Comparison of ENCODE assay signal across 8 cellular contexts in genomic region chr3:128095222-128095703, GRCh38. TPM values are rescaled to one million over a fixed set of nuclear protein-coding genes. Genes with fewer than 3 reads are reported as not detected.
DNase-seq lines count a peak whose midpoint lies in the region; ATAC-seq and TF ChIP-seq lines count a peak whose summit lies in the region.

No MANE protein-coding gene starts in this region.

- no peak overlapping the region for H3K9ac ChIP-seq in endodermal cell (ENCODE audit: extremely low read depth, low read length, poor library complexity, severe bottlenecking)

- H3K9me3 ChIP-seq in AG04450 (ENCODE audit: control insufficient read depth, insufficient read depth, low read length), result no peaks in the 10 kb centered on the region
- H3K9me3 ChIP-seq in endodermal cell (ENCODE audit: control insufficient read depth, low read length), result no peaks in the 10 kb centered on the region

- ATAC-seq in GM18519 (IDR thresholded peaks at IDR 0.05; ENCODE audit: low FRiP score, unreplicated experiment) (peak; percentile 68), HG03342 (IDR thresholded peaks at IDR 0.05; ENCODE audit: unreplicated experiment) (peak; percentile 84)

- no peaks in the 10 kb centered on the region for H3K27me3 ChIP-seq in AG04450 (ENCODE audit: control insufficient read depth, insufficient read depth, low read length)
- no peaks in the 10 kb centered on the region for H3K27me3 ChIP-seq in endodermal cell (ENCODE audit: control insufficient read depth, insufficient read depth, low read length, poor library complexity, severe bottlenecking)

- peak; percentile 65 for DNase-seq in AG04450 (ENCODE audit: low read depth, low spot score)
- peak; percentile 53 for DNase-seq in NCI-H748 (lab: John Stamatoyannopoulos, UW; ENCODE audit: unreplicated experiment)
- peak; percentile 56 to 75 for DNase-seq in activated CD8-positive, alpha-beta memory T cell treated with anti-CD3 and anti-CD28 coated beads for 1 hour (ENCODE audit: extremely low read depth in 1 of 2, low read depth in 1 of 2)
- peak; percentile 93 for DNase-seq in endodermal cell
- DNase-seq in midbrain (lab: John Stamatoyannopoulos, UW), result peak; percentile 81
- peak; percentile 41 to 58 for DNase-seq in stimulated activated CD8-positive, alpha-beta memory T cell treated with anti-CD3 and anti-CD28 coated beads, Interleukin-4, amount 100 ng/mL, for 4 hours (ENCODE audit: low read depth in 2 of 2, low spot score in 1 of 2)

- no peak overlapping the region for H3K27ac Mint-ChIP-seq in endodermal cell

- H3K4me1 Mint-ChIP-seq in endodermal cell, result peaks cover 12% of the 10 kb centered on the region

- H3K4me3 ChIP-seq in AG04450 (ENCODE audit: low read depth, low read length) (no peak overlapping the region), endodermal cell (ENCODE audit: low read length) (no peak overlapping the region)

- CTCF ChIA-PET in AG04450 (lab: Charles Lee), result interaction anchor here (0.6 to 4.1 kb wide), 29 partner anchors 8 to 513 kb away, joined by 3 to 81 read pairs (median 5); partner anchors contain the start of gene RUVBL1

- peaks cover 19% of the 10 kb centered on the region for H3K4me1 ChIP-seq in endodermal cell (ENCODE audit: control insufficient read depth, insufficient read depth, low read length)

- peaks cover 69% of the 10 kb centered on the region for H3K36me3 Mint-ChIP-seq in endodermal cell (ENCODE audit: low read depth)

- peaks cover 77% of the 10 kb centered on the region for H3K36me3 ChIP-seq in endodermal cell (ENCODE audit: control insufficient read depth, insufficient read depth, low read length)

- H3K27me3 Mint-ChIP-seq in endodermal cell (ENCODE audit: insufficient read depth), result no peaks in the 10 kb centered on the region

- H3K9me3 Mint-ChIP-seq in endodermal cell, result no peaks in the 10 kb centered on the region

- H3K4me3 Mint-ChIP-seq in endodermal cell, result no peak overlapping the region

- POLR2A ChIA-PET in AG04450 (lab: Yijun Ruan, JAX), result interaction anchor here (1.1 to 1.5 kb wide), 3 partner anchors 15 to 39 kb away, joined by 3 to 5 read pairs (median 4); partner anchors contain the start of gene RUVBL1

- TF ChIP-seq CTCF in AG04450 (IDR thresholded peaks at IDR 0.05; ENCODE audit: low read depth, low read length) (peak; percentile 89), endodermal cell (conservative IDR thresholded peaks at IDR 0.05) (peak; percentile 85)

- WGBS in endodermal cell (ENCODE audit: insufficient coverage in 1 of 2, insufficient read length in 1 of 2), 2 experiments, result 87 to 91% methylated on average over 5 to 6 of the region's 6 CpGs

- H3K27ac ChIP-seq in AG04450 (ENCODE audit: low read depth, low read length) (peak overlapping the region; percentile 57), endodermal cell (ENCODE audit: low read depth, low read length) (no peak overlapping the region)

RNA-seq across cellular contexts. Expression of gene RUVBL1, which starts 28.3 kb away (rescaled TPM):
- polyA plus RNA-seq in AG04450 (2011; rRNA removed), result 79.5 and 83.3 TPM in 2 replicates
- 47.7 and 51.7 TPM in 2 replicates for polyA minus RNA-seq in AG04450 (2011; rRNA and poly(A)+ RNA removed)
- 10 to 100 TPM; 81.2 to 91.1 TPM for total RNA-seq in endodermal cell
- 95.6 TPM for polyA plus RNA-seq in endodermal cell (2013, experiment 1 of 2)
- polyA plus RNA-seq in endodermal cell (2013, experiment 2 of 2), result 92.5 TPM

RNA-seq across cellular contexts. Expression of gene SEC61A1, which starts 43.0 kb away (rescaled TPM):
- polyA plus RNA-seq in AG04450 (2011; rRNA removed), result 543 and 639 TPM in 2 replicates
- polyA minus RNA-seq in AG04450 (2011; rRNA and poly(A)+ RNA removed), result 729 and 763 TPM in 2 replicates
- 100 to 1,000 TPM; 152 to 174 TPM for total RNA-seq in endodermal cell
- polyA plus RNA-seq in endodermal cell (2013, experiment 1 of 2), result 127 TPM
- polyA plus RNA-seq in endodermal cell (2013, experiment 2 of 2), result 122 TPM

RNA-seq across cellular contexts. Expression of gene EEFSEC, which starts 58.0 kb away (rescaled TPM):
- polyA plus RNA-seq in AG04450 (2011; rRNA removed), result 6.8 and 8.7 TPM in 2 replicates
- 9.2 and 11.5 TPM in 2 replicates for polyA minus RNA-seq in AG04450 (2011; rRNA and poly(A)+ RNA removed)
- total RNA-seq in endodermal cell, result 10 to 100 TPM; 11.9 to 15.8 TPM
- 14.4 TPM for polyA plus RNA-seq in endodermal cell (2013, experiment 1 of 2)
- 11.6 TPM for polyA plus RNA-seq in endodermal cell (2013, experiment 2 of 2)
